30 cellular contexts compared by ENCODE assay signal in the genomic region with DNA sequence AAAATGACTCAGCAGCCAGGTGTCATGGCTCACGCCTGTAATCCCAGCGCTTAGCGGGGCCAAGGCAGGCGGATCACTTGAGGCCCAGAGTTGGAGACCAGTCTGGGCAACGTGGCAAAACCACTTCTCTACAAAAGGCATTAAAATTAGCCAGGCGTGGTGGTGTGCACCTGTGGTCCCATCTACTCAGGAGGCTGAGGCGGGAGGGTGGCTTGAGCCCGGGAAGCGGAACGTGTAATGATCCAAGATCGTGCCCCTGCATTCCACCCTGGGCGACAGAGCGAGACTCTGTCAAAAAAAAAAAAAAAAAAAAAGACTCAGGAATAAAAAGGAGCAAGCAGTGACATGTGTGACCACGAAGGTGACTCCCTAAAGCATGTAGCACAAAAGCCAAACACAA. TPM values are rescaled to one million over a fixed set of nuclear protein-coding genes. Genes with fewer than 3 reads are reported as not detected.
"Had no signal": no experiment of that assay in that cellular context is flagged by ENCODE, and none has a peak within 500 bp of the region (broad histone marks: within the 10 kb centered on the region; RNA-seq: fewer than 3 reads in every experiment).

No MANE protein-coding gene starts in this region.

- H3K27ac Mint-ChIP-seq: naive thymus-derived CD4-positive, alpha-beta T cell; natural killer cell; nephron; neural progenitor cell; progenitor cell of endocrine pancreas; stimulated activated effector memory CD8-positive, alpha-beta T cell treated with anti-CD3 and anti-CD28 coated beads, Interleukin-12 subunit alpha, Interleukin-12 subunit beta, amount 100 ng/mL, for 72 hours; stimulated activated naive B cell treated with anti-CD40 and anti-IgM and Interleukin-4, amounts not matched to agents 10 μg/mL and 1 μg/mL and 100 μg/mL, for 72 hours; stimulated activated naive CD8-positive, alpha-beta T cell treated with anti-CD3 and anti-CD28 coated beads, Interleukin-15, Interleukin-2, amounts not matched to agents 100 ng/mL and 50 ng/mL, for 24 hours had no signal

- H3K9me3 Mint-ChIP-seq: natural killer cell; stimulated activated effector memory CD8-positive, alpha-beta T cell treated with anti-CD3 and anti-CD28 coated beads, Interleukin-12 subunit alpha, Interleukin-12 subunit beta, amount 100 ng/mL, for 72 hours; stimulated activated naive B cell treated with anti-CD40 and anti-IgM and Interleukin-4, amounts not matched to agents 10 μg/mL and 1 μg/mL and 100 μg/mL, for 72 hours; stimulated activated naive CD8-positive, alpha-beta T cell treated with anti-CD3 and anti-CD28 coated beads, Interleukin-15, Interleukin-2, amounts not matched to agents 100 ng/mL and 50 ng/mL, for 24 hours had no signal

- H3K4me3 ChIP-seq: neural progenitor cell, ovary, psoas muscle, right lobe of liver, skin epidermis, smooth muscle cell, spleen, stomach, thoracic aorta, thyroid gland, tibial nerve, upper lobe of left lung, uterus had no signal

- H3K4me3 Mint-ChIP-seq: naive thymus-derived CD4-positive, alpha-beta T cell; natural killer cell; nephron; neural progenitor cell; stimulated activated effector memory CD8-positive, alpha-beta T cell treated with anti-CD3 and anti-CD28 coated beads, Interleukin-12 subunit alpha, Interleukin-12 subunit beta, amount 100 ng/mL, for 72 hours; stimulated activated naive B cell treated with anti-CD40 and anti-IgM and Interleukin-4, amounts not matched to agents 10 μg/mL and 1 μg/mL and 100 μg/mL, for 72 hours; stimulated activated naive CD8-positive, alpha-beta T cell treated with anti-CD3 and anti-CD28 coated beads, Interleukin-15, Interleukin-2, amounts not matched to agents 100 ng/mL and 50 ng/mL, for 24 hours had no signal

- H3K36me3 Mint-ChIP-seq: naive thymus-derived CD4-positive, alpha-beta T cell; natural killer cell; neural progenitor cell; stimulated activated effector memory CD8-positive, alpha-beta T cell treated with anti-CD3 and anti-CD28 coated beads, Interleukin-12 subunit alpha, Interleukin-12 subunit beta, amount 100 ng/mL, for 72 hours; stimulated activated naive B cell treated with anti-CD40 and anti-IgM and Interleukin-4, amounts not matched to agents 10 μg/mL and 1 μg/mL and 100 μg/mL, for 72 hours had no signal

- H3K9me3 ChIP-seq: ovary, psoas muscle, right lobe of liver, spleen, thoracic aorta, thyroid gland, upper lobe of left lung, uterus had no signal

- H3K36me3 ChIP-seq: neural progenitor cell, ovary, right lobe of liver, spleen, stomach, thoracic aorta, thyroid gland, tibial nerve, upper lobe of left lung, uterus had no signal

- DNase-seq: naive thymus-derived CD4-positive, alpha-beta T cell; natural killer cell; occipital lobe; ovary; psoas muscle; right cardiac atrium; spleen; stimulated activated CD4-positive, alpha-beta T cell treated with anti-CD3 and anti-CD28 coated beads, Interleukin-12 subunit alpha, Interleukin-12 subunit beta, amount 100 ng/mL, for 4 hours; stimulated activated CD4-positive, alpha-beta T cell treated with anti-CD3 and anti-CD28 coated beads, Interleukin-1b, Interleukin-23, amount 100 ng/mL, for 48 hours; stimulated activated CD4-positive, alpha-beta T cell treated with anti-CD3 and anti-CD28 coated beads, Interleukin-4, amount 100 ng/mL, for 1 hour; stimulated activated naive B cell treated with anti-CD40 and anti-IgM and Interleukin-4, amounts not matched to agents 10 μg/mL and 1 μg/mL and 100 μg/mL, for 72 hours; stimulated activated naive CD4-positive, alpha-beta T cell treated with Interleukin-2 at 50 U/mL for 16 hours; stomach; thyroid gland; trophoblast cell; upper lobe of left lung; uterus had no signal

- H3K27ac ChIP-seq: neural progenitor cell, ovary, parathyroid adenoma, psoas muscle, right lobe of liver, skin epidermis, spleen, stomach, thoracic aorta, thyroid gland, tibial nerve, upper lobe of left lung, uterus had no signal

- H3K4me1 ChIP-seq: parathyroid adenoma, psoas muscle, right lobe of liver, spleen, stomach, thyroid gland, tibial nerve, upper lobe of left lung, uterus had no signal

- H3K27me3 Mint-ChIP-seq: stimulated activated naive B cell treated with anti-CD40 and anti-IgM and Interleukin-4, amounts not matched to agents 10 μg/mL and 1 μg/mL and 100 μg/mL, for 72 hours; stimulated activated naive CD8-positive, alpha-beta T cell treated with anti-CD3 and anti-CD28 coated beads, Interleukin-15, Interleukin-2, amounts not matched to agents 100 ng/mL and 50 ng/mL, for 24 hours had no signal

- H3K4me1 Mint-ChIP-seq: naive thymus-derived CD4-positive, alpha-beta T cell; natural killer cell; nephron; neural progenitor cell; stimulated activated effector memory CD8-positive, alpha-beta T cell treated with anti-CD3 and anti-CD28 coated beads, Interleukin-12 subunit alpha, Interleukin-12 subunit beta, amount 100 ng/mL, for 72 hours; stimulated activated naive B cell treated with anti-CD40 and anti-IgM and Interleukin-4, amounts not matched to agents 10 μg/mL and 1 μg/mL and 100 μg/mL, for 72 hours had no signal

- H3K27me3 ChIP-seq: neural progenitor cell, ovary, right lobe of liver, spleen, thyroid gland, tibial nerve, upper lobe of left lung, uterus had no signal

- ATAC-seq: naive thymus-derived CD4-positive, alpha-beta T cell; natural killer cell; psoas muscle; right cardiac atrium; right lobe of liver; stimulated activated effector memory CD8-positive, alpha-beta T cell treated with anti-CD3 and anti-CD28 coated beads, Interleukin-12 subunit alpha, Interleukin-12 subunit beta, amount 100 ng/mL, for 72 hours; stimulated activated naive B cell treated with anti-CD40 and anti-IgM and Interleukin-4, amounts not matched to agents 10 μg/mL and 1 μg/mL and 100 μg/mL, for 72 hours had no signal

RNA-seq across cellular contexts. Expression of gene SALL3, which starts 50.1 kb away (rescaled TPM):
- total RNA-seq: naive thymus-derived CD4-positive, alpha-beta T cell; natural killer cell; osteoblast; right lobe of liver; spleen; stomach; subcutaneous adipose tissue; thoracic aorta; tibial nerve had no signal
